In the genomic region with DNA sequence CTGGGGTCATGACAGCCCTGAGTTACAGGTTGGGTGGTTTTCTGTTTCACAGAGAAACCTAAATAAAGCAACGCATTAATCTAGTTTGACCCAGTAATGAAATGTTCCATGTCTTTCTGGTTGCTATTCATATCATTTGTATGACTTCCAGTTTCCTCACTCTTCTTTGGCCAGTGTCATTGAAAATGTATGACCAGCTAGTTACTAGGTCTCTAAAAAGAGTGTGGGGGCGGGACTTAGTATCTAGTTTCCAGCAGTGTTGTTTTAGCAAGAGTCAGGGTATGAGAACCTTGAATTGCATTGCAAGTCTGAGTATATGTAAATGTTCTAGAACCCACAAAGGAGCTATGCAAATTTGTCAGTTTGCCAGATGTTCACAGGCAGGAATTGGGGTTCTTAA, we compare ENCODE assay signal across 15 cellular contexts. TPM values are rescaled to one million over a fixed set of nuclear protein-coding genes. Genes with fewer than 3 reads are reported as not detected.
"Had no signal": no experiment of that assay in that cellular context is flagged by ENCODE, and none has a peak within 500 bp of the region (broad histone marks: within the 10 kb centered on the region; RNA-seq: fewer than 3 reads in every experiment).

No MANE protein-coding gene starts in this region.

- H3K27me3 ChIP-seq: cardiac muscle cell, colonic mucosa, neural progenitor cell, ovary, stomach had no signal

- H3K4me3 ChIP-seq: cardiac muscle cell, colonic mucosa, neural progenitor cell, ovary, skin epidermis, stomach, thoracic aorta had no signal

- H3K4me1 ChIP-seq: neural progenitor cell had no signal

- H3K36me3 ChIP-seq: cardiac muscle cell, colonic mucosa, neural progenitor cell, ovary, thoracic aorta had no signal

- H3K9me3 ChIP-seq: colonic mucosa, ovary, stomach, thoracic aorta had no signal

- DNase-seq: activated CD4-positive, alpha-beta memory T cell treated with anti-CD3 and anti-CD28 coated beads for 36 hours; activated CD4-positive, alpha-beta T cell treated with anti-CD3 and anti-CD28 coated beads for 1 hour; activated gamma-delta T cell treated with Interleukin-2 at 50 U/mL for 16 hours; activated naive CD8-positive, alpha-beta T cell treated with anti-CD3 and anti-CD28 coated beads for 36 hours; activated T-cell treated with anti-CD3 and anti-CD28 coated beads, Interleukin-2, amount 50 U/mL, for 48 hours; anterior cingulate cortex; colonic mucosa; ovary; stimulated activated CD4-positive, alpha-beta T cell treated with anti-CD3 and anti-CD28 coated beads, Interleukin-4, amount 100 ng/mL, for 4 hours; stomach; T-helper 9 cell had no signal

RNA-seq across cellular contexts. Expression of gene SLC9A2, which starts 47.7 kb away (rescaled TPM):
- polyA plus RNA-seq: cardiac muscle cell, ovary had no signal
